ENCODE assay signal across 15 cellular contexts in the genomic region with DNA sequence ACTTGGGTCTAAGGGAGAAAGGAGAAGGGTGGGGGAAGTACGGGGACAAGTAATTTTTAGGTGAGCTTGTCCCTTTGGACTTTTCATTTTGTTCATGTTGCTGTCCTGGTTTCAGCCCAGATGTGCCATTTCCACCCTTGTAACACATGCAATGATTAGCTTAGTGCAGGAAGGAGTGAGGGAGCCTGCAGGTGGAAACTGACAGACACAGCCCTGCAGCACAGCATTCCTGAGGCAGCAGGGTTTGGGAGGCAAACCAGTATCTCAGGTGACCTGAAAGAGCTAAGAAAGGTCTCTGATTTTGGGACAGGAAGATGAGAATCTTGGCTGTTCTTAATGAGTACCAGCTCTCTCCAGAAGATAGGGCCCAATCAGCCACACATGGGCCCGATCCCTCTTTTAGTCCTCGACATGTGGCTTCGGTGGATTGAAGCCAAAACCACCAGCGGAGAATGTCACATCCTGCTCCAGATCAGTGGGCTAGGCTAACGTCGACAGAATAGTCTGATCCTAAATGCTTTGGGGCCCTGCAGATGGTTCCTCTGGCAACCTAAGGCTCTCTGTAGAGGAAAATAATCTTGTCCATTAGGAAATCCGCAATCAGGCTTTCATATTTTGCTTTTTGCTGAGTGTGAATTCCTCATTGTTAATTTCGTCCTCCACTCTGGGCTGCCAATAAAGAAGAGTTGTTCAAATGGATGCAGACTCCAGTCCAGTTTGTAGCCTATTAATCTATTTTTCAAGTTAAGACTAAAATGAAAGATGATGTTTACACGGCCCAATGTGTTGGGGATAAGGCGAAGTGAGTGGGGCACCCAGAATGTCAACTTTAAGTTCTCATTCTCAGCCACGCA. TPM values are rescaled to one million over a fixed set of nuclear protein-coding genes. Genes with fewer than 3 reads are reported as not detected.
A peak's percentile ranks its signal among the peaks of the same experiment; 100 is the strongest.
DNase-seq lines count a peak whose midpoint lies in the region; ATAC-seq and TF ChIP-seq lines count a peak whose summit lies in the region.
"Had no signal": no experiment of that assay in that cellular context is flagged by ENCODE, and none has a peak within 500 bp of the region (broad histone marks: within the 10 kb centered on the region; RNA-seq: fewer than 3 reads in every experiment).

No MANE protein-coding gene starts in this region.

- no peak for ATAC-seq in activated CD8-positive, alpha-beta T cell treated with anti-CD3 and anti-CD28 coated beads for 36 hours
- no peak for ATAC-seq in GM21529 (IDR thresholded peaks at IDR 0.05; ENCODE audit: unreplicated experiment)
- ATAC-seq in HG02798 (IDR thresholded peaks at IDR 0.05; ENCODE audit: poor library complexity, unreplicated experiment), result no peak
- ATAC-seq: esophagus mucosa, left lung, natural killer cell had no signal

- H3K36me3 Mint-ChIP-seq in activated CD4-positive, alpha-beta T cell treated with anti-CD3 and anti-CD28 coated beads, Interleukin-2, amount 10 ng/mL, durations not matched to agents 24 days and 14 days (ENCODE audit: low read depth), result peaks cover 5% of the 10 kb centered on the region
- no peaks in the 10 kb centered on the region for H3K36me3 Mint-ChIP-seq in activated CD8-positive, alpha-beta T cell treated with anti-CD3 and anti-CD28 coated beads for 36 hours (ENCODE audit: low read depth)
- no peaks in the 10 kb centered on the region for H3K36me3 Mint-ChIP-seq in nephron progenitor cell (ENCODE audit: low read depth)
- H3K36me3 Mint-ChIP-seq: natural killer cell had no signal

- CTCF ChIA-PET in activated CD8-positive, alpha-beta T cell treated with anti-CD3 and anti-CD28 coated beads for 36 hours (lab: Charles Lee), result interaction anchor here (1.1 to 1.4 kb wide), 2 partner anchors 36 to 98 kb away, joined by 3 to 4 read pairs; no protein-coding TSS in a partner anchor

- no peak overlapping the region for H3K4me3 Mint-ChIP-seq in activated CD4-positive, alpha-beta T cell treated with anti-CD3 and anti-CD28 coated beads, Interleukin-2, amount 10 ng/mL, durations not matched to agents 24 days and 14 days
- no peak overlapping the region for H3K4me3 Mint-ChIP-seq in activated CD8-positive, alpha-beta T cell treated with anti-CD3 and anti-CD28 coated beads for 36 hours
- H3K4me3 Mint-ChIP-seq in nephron progenitor cell, result peak overlapping the region; percentile 8
- H3K4me3 Mint-ChIP-seq: dendritic cell treated with granulocyte-macrophage colony-stimulating factor and Interleukin-4, amounts not matched to agents 40 ng/mL and 50 ng/mL, for 4 days; natural killer cell had no signal

- no peak for DNase-seq in activated CD4-positive, alpha-beta T cell treated with anti-CD3 and anti-CD28 coated beads, Interleukin-2, amount 10 ng/mL, durations not matched to agents 24 days and 14 days
- DNase-seq in activated CD4-positive, alpha-beta T cell treated with anti-CD3 and anti-CD28 coated beads for 4 hours, result no peak
- DNase-seq in EH (ENCODE audit: low read depth) (peak; percentile 54), nephron progenitor cell (no peak)
- DNase-seq in activated CD8-positive, alpha-beta T cell treated with anti-CD3 and anti-CD28 coated beads for 36 hours, result peak; percentile 39
- DNase-seq in NK-92 treated with Interleukin-12 subunit alpha and Interleukin-12 subunit beta, amount 100 ng/mL, for 24 hours (lab: John Stamatoyannopoulos, UW), result no peak
- DNase-seq: left lung; natural killer cell; NCI-H1105; SHP77 treated with DMSO at 0.1 percent for 48 hours; stimulated activated CD4-positive, alpha-beta T cell treated with anti-CD3 and anti-CD28 coated beads, Interleukin-4, amount 100 ng/mL, for 1 hour had no signal

- no peaks in the 10 kb centered on the region for H3K9me3 Mint-ChIP-seq in activated CD4-positive, alpha-beta T cell treated with anti-CD3 and anti-CD28 coated beads, Interleukin-2, amount 10 ng/mL, durations not matched to agents 24 days and 14 days
- no peaks in the 10 kb centered on the region for H3K9me3 Mint-ChIP-seq in activated CD8-positive, alpha-beta T cell treated with anti-CD3 and anti-CD28 coated beads for 36 hours
- H3K9me3 Mint-ChIP-seq in nephron progenitor cell, result no peaks in the 10 kb centered on the region
- H3K9me3 Mint-ChIP-seq: dendritic cell treated with granulocyte-macrophage colony-stimulating factor and Interleukin-4, amounts not matched to agents 40 ng/mL and 50 ng/mL, for 4 days; natural killer cell had no signal

- H3K27ac Mint-ChIP-seq in activated CD4-positive, alpha-beta T cell treated with anti-CD3 and anti-CD28 coated beads, Interleukin-2, amount 10 ng/mL, durations not matched to agents 24 days and 14 days, result peak overlapping the region; percentile 53
- no peak overlapping the region for H3K27ac Mint-ChIP-seq in activated CD8-positive, alpha-beta T cell treated with anti-CD3 and anti-CD28 coated beads for 36 hours
- no peak overlapping the region for H3K27ac Mint-ChIP-seq in nephron progenitor cell
- H3K27ac Mint-ChIP-seq: dendritic cell treated with granulocyte-macrophage colony-stimulating factor and Interleukin-4, amounts not matched to agents 40 ng/mL and 50 ng/mL, for 4 days; natural killer cell had no signal

- no peak for TF ChIP-seq CTCF in activated CD8-positive, alpha-beta T cell treated with anti-CD3 and anti-CD28 coated beads for 36 hours (IDR thresholded peaks at IDR 0.05)
- TF ChIP-seq CTCF in nephron progenitor cell (IDR thresholded peaks at IDR 0.05), result no peak

- intact Hi-C loops in activated CD4-positive, alpha-beta T cell treated with anti-CD3 and anti-CD28 coated beads, Interleukin-2, amount 10 ng/mL, durations not matched to agents 24 days and 14 days (cut with micrococcal nuclease), result no loop called here
- intact Hi-C loops in activated CD8-positive, alpha-beta T cell treated with anti-CD3 and anti-CD28 coated beads for 36 hours (cut with micrococcal nuclease), result loop anchor here (5.0 kb wide), 1 partner anchor 47 kb away; no protein-coding TSS in a partner anchor

- peaks cover 69% of the 10 kb centered on the region for H3K4me1 Mint-ChIP-seq in activated CD4-positive, alpha-beta T cell treated with anti-CD3 and anti-CD28 coated beads, Interleukin-2, amount 10 ng/mL, durations not matched to agents 24 days and 14 days
- H3K4me1 Mint-ChIP-seq in activated CD8-positive, alpha-beta T cell treated with anti-CD3 and anti-CD28 coated beads for 36 hours (ENCODE audit: low read depth), result peaks cover 59% of the 10 kb centered on the region
- peaks cover 70% of the 10 kb centered on the region for H3K4me1 Mint-ChIP-seq in nephron progenitor cell

- H3K27me3 Mint-ChIP-seq in activated CD4-positive, alpha-beta T cell treated with anti-CD3 and anti-CD28 coated beads, Interleukin-2, amount 10 ng/mL, durations not matched to agents 24 days and 14 days, result no peaks in the 10 kb centered on the region
- no peaks in the 10 kb centered on the region for H3K27me3 Mint-ChIP-seq in activated CD8-positive, alpha-beta T cell treated with anti-CD3 and anti-CD28 coated beads for 36 hours
- peaks cover 50% of the 10 kb centered on the region for H3K27me3 Mint-ChIP-seq in nephron progenitor cell (ENCODE audit: low read depth, poor library complexity)

- POLR2A ChIA-PET in activated CD8-positive, alpha-beta T cell treated with anti-CD3 and anti-CD28 coated beads for 36 hours (lab: Charles Lee), result interaction anchor here (1.1 to 29.4 kb wide), 7 partner anchors 8 to 64 kb away, joined by 3 to 960 read pairs (median 4); partner anchors contain the start of gene UBALD2

RNA-seq across cellular contexts. Expression of gene RNF157, which starts 3.8 kb away (rescaled TPM):
- 35.0 and 42.4 TPM in 2 replicates for total RNA-seq in activated CD4-positive, alpha-beta T cell treated with anti-CD3 and anti-CD28 coated beads, Interleukin-2, amount 10 ng/mL, durations not matched to agents 24 days and 14 days
- 10 to 100 TPM; 37.2 to 44.5 TPM for total RNA-seq in activated CD8-positive, alpha-beta T cell treated with anti-CD3 and anti-CD28 coated beads for 36 hours

RNA-seq across cellular contexts. Expression of gene UBALD2, which starts 21.1 kb away (rescaled TPM):
- 184 and 189 TPM in 2 replicates for total RNA-seq in activated CD4-positive, alpha-beta T cell treated with anti-CD3 and anti-CD28 coated beads, Interleukin-2, amount 10 ng/mL, durations not matched to agents 24 days and 14 days
- total RNA-seq in activated CD8-positive, alpha-beta T cell treated with anti-CD3 and anti-CD28 coated beads for 36 hours, result 100 to 1,000 TPM; 267 to 270 TPM

Comparison
In these comparisons a context has a peak if more than half of its experiments do, and no peak if none do; other contexts are left out.
1. DNase-seq: peak in EH (single experiment) and activated CD8-positive, alpha-beta T cell treated with anti-CD3 and anti-CD28 coated beads for 36 hours (single experiment); none in activated CD4-positive, alpha-beta T cell treated with anti-CD3 and anti-CD28 coated beads, Interleukin-2, amount 10 ng/mL, durations not matched to agents 24 days and 14 days (single experiment), activated CD4-positive, alpha-beta T cell treated with anti-CD3 and anti-CD28 coated beads for 4 hours (0 of 2), nephron progenitor cell (single experiment) and NK-92 treated with Interleukin-12 subunit alpha and Interleukin-12 subunit beta, amount 100 ng/mL, for 24 hours (single experiment).